17 cellular contexts compared by ENCODE assay signal in the genomic region with DNA sequence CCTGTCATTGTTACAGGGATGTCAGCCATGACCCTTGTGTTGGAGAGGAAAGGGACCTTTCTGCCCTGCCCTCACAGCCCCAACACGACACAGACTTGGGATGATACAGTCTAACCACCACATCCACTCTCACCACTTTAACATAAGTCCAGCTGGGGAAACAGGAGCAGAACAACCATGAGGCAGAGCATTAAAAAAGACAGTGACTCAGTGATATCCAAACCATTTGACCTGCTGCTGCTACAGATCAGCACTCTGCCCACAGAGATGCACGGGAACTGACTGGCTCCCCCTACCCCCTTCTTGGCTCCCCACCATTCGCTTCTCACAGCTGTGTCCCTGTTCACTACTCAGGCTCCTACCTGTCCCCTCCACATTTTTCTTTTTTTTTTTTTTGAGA.
"Had no signal": no experiment of that assay in that cellular context is flagged by ENCODE, and none has a peak within 500 bp of the region (broad histone marks: within the 10 kb centered on the region; RNA-seq: fewer than 3 reads in every experiment).

No MANE protein-coding gene starts in this region.

- DNase-seq: cerebellar nuclear complex; colonic mucosa; dermis blood vessel endothelial cell; effector CD4-positive, alpha-beta T cell; endodermal cell; erythroblast; foreskin melanocyte; heart left ventricle; hippocampal formation; naive thymus-derived CD8-positive, alpha-beta T cell; posterior cingulate gyrus; sigmoid colon; stimulated activated CD4-positive, alpha-beta T cell treated with anti-CD3 and anti-CD28 coated beads, Interleukin-2, amount 100 ng/mL, for 48 hours; transverse colon had no signal

- H3K4me1 ChIP-seq: colonic mucosa had no signal

- H3K4me3 ChIP-seq: colonic mucosa, heart left ventricle, right atrium auricular region, sigmoid colon, smooth muscle cell, thoracic aorta, transverse colon had no signal

- H3K27ac ChIP-seq: colonic mucosa, heart left ventricle, right atrium auricular region, sigmoid colon, thoracic aorta, transverse colon had no signal

- H3K9me3 ChIP-seq: colonic mucosa, heart left ventricle, right atrium auricular region, sigmoid colon, thoracic aorta, transverse colon had no signal

- H3K36me3 ChIP-seq: colonic mucosa, heart left ventricle, right atrium auricular region, sigmoid colon, thoracic aorta, transverse colon had no signal

- H3K27me3 ChIP-seq: colonic mucosa, heart left ventricle, right atrium auricular region, sigmoid colon, transverse colon had no signal

- ATAC-seq: naive thymus-derived CD8-positive, alpha-beta T cell had no signal
